ENCODE assay signal across 8 cellular contexts in genomic region chr2:85578243-85579180, GRCh38. TPM values are rescaled to one million over a fixed set of nuclear protein-coding genes. Genes with fewer than 3 reads are reported as not detected.
DNase-seq lines count a peak whose midpoint lies in the region; ATAC-seq and TF ChIP-seq lines count a peak whose summit lies in the region.

No MANE protein-coding gene starts in this region.

- peak overlapping the region; percentile 96 to 97 for H3K4me3 Mint-ChIP-seq in effector memory CD8-positive, alpha-beta T cell

- H3K9me3 Mint-ChIP-seq in effector memory CD8-positive, alpha-beta T cell: no peaks in the 10 kb centered on the region

- CTCF ChIA-PET in PC-9 (lab: Charles Lee): no interaction called here

- H3K27me3 ChIP-seq in PC-9 (ENCODE audit: insufficient read depth, low read depth): no peaks in the 10 kb centered on the region
- H3K27me3 ChIP-seq in mucosa of stomach (ENCODE audit: control insufficient read depth, insufficient read depth, low read length): no peaks in the 10 kb centered on the region

- no peak for TF ChIP-seq CTCF in PC-9 (conservative IDR thresholded peaks at IDR 0.05)

- no peaks in the 10 kb centered on the region for H4K20me1 ChIP-seq in PC-9 (ENCODE audit: insufficient read depth)

- H3K4me3 ChIP-seq in PC-9: peak overlapping the region; percentile 60
- peak overlapping the region; percentile 85 for H3K4me3 ChIP-seq in mucosa of stomach (ENCODE audit: low read length)

- BruUV-seq in PC-9 (replicated peaks; lab: Mats Ljungman, UMichigan): no TSS peak

- no peaks in the 10 kb centered on the region for H3K9me3 ChIP-seq in ES-I3 (ENCODE audit: control insufficient read depth, insufficient read depth, low read length)
- no peaks in the 10 kb centered on the region for H3K9me3 ChIP-seq in PC-9 (ENCODE audit: insufficient read depth, low read depth)
- H3K9me3 ChIP-seq in mucosa of stomach (ENCODE audit: control insufficient read depth, low read length): no peaks in the 10 kb centered on the region

- H3K79me2 ChIP-seq in PC-9 (ENCODE audit: low read depth): peaks cover 26% of the 10 kb centered on the region

- intact Hi-C loops in PC-9 (cut with micrococcal nuclease; ENCODE audit: unreplicated experiment): no loop called here

- peak overlapping the region; percentile 94 for H3K4me2 ChIP-seq in PC-9

- peaks cover 15% of the 10 kb centered on the region for H3K36me3 Mint-ChIP-seq in effector memory CD8-positive, alpha-beta T cell (ENCODE audit: insufficient read depth)

- H3K9me2 ChIP-seq in PC-9 (ENCODE audit: insufficient read depth): no peaks in the 10 kb centered on the region

- peaks cover 37 to 38% of the 10 kb centered on the region in 2 donors for H3K4me1 Mint-ChIP-seq in effector memory CD8-positive, alpha-beta T cell (ENCODE audit: low read depth in 2 of 2)

- H3K4me1 ChIP-seq in ES-I3 (ENCODE audit: insufficient read depth, low read length): peaks cover 14% of the 10 kb centered on the region
- H3K4me1 ChIP-seq in PC-9 (replicated peaks; ENCODE audit: insufficient read depth): peaks cover 22% of the 10 kb centered on the region
- H3K4me1 ChIP-seq in mucosa of stomach (ENCODE audit: control insufficient read depth, insufficient read depth, low read length): peaks cover 33% of the 10 kb centered on the region

- H3K36me3 ChIP-seq in ES-I3 (ENCODE audit: insufficient read depth, low read length) (peaks cover 7% of the 10 kb centered on the region; the same call in 1 of the 2 replicates), PC-9 (ENCODE audit: low read depth) (0 out of 2 replicates have a peak, but pooled peaks cover 7% of the 10 kb centered on the region), mucosa of stomach (ENCODE audit: control insufficient read depth, insufficient read depth, low read length) (no peaks in the 10 kb centered on the region)

- H2AFZ ChIP-seq in PC-9: peak overlapping the region; percentile 83

- H3K27ac Mint-ChIP-seq in effector memory CD8-positive, alpha-beta T cell: peak overlapping the region; percentile 96 to 97

- POLR2A ChIA-PET in PC-9 (lab: Charles Lee; ENCODE audit: unreplicated experiment): interaction anchor here (0.5 to 0.8 kb wide), 2 partner anchors 10 to 33 kb away, joined by 3 to 4 read pairs; no protein-coding TSS in a partner anchor

- H3K27ac ChIP-seq in PC-9: peak overlapping the region; percentile 64

- H3K9ac ChIP-seq in ES-I3 (ENCODE audit: low read depth, low read length) (peak overlapping the region; percentile 54; the same call in 1 of the 2 replicates), mucosa of stomach (ENCODE audit: low read length) (peak overlapping the region; percentile 99)

- peaks cover 19% of the 10 kb centered on the region for H3F3A ChIP-seq in PC-9 (ENCODE audit: insufficient read depth, low read depth)

- ATAC-seq in GM21723 (IDR thresholded peaks at IDR 0.05; ENCODE audit: unreplicated experiment): peak; percentile 43
- ATAC-seq in effector memory CD8-positive, alpha-beta T cell (replicated peaks): peak; percentile 53
- ATAC-seq in HG03045 (IDR thresholded peaks at IDR 0.05; ENCODE audit: unreplicated experiment): no peak

- no peaks in the 10 kb centered on the region for H3K27me3 Mint-ChIP-seq in effector memory CD8-positive, alpha-beta T cell

- DNase-seq in PC-9 (peak; percentile 31 to 43), A172 (ENCODE audit: low spot score) (no peak), NCI-H2227 treated with DMSO at 0.1 percent for 48 hours (lab: John Stamatoyannopoulos, UW) (no peak)
- DNase-seq in effector memory CD8-positive, alpha-beta T cell: no peak

RNA-seq across cellular contexts. Expression of gene VAMP8, which starts 1.1 kb away (rescaled TPM):
- 91.9 and 124 TPM in 2 replicates for total RNA-seq in PC-9 (2021)
- 1.3 and 1.5 TPM in 2 replicates for total RNA-seq in A172 (2014; rRNA removed; shearing (Covaris generic))

RNA-seq across cellular contexts. Expression of gene VAMP5, which starts 5.7 kb away (rescaled TPM):
- 7.2 and 7.4 TPM in 2 replicates for total RNA-seq in PC-9 (2021)
- total RNA-seq in A172 (2014; rRNA removed; shearing (Covaris generic)): 36.2 and 51.0 TPM in 2 replicates

RNA-seq across cellular contexts. Expression of gene RNF181, which starts 17.0 kb away (rescaled TPM):
- 93.9 and 96.7 TPM in 2 replicates for total RNA-seq in PC-9 (2021)
- total RNA-seq in A172 (2014; rRNA removed; shearing (Covaris generic)): 262 and 285 TPM in 2 replicates

RNA-seq across cellular contexts. Expression of gene GGCX, which starts 17.2 kb away (rescaled TPM):
- 30.2 and 30.6 TPM in 2 replicates for total RNA-seq in PC-9 (2021)
- total RNA-seq in A172 (2014; rRNA removed; shearing (Covaris generic)): 28.1 and 31.5 TPM in 2 replicates

RNA-seq across cellular contexts. Expression of gene TMEM150A, which starts 24.0 kb away (rescaled TPM):
- 5.3 and 5.9 TPM in 2 replicates for total RNA-seq in PC-9 (2021)
- 9.8 and 11.7 TPM in 2 replicates for total RNA-seq in A172 (2014; rRNA removed; shearing (Covaris generic))

Comparison
In these comparisons a context has a peak if more than half of its experiments do, and no peak if none do; other contexts are left out.
1. DNase-seq: peak in PC-9 (2 of 2); none in effector memory CD8-positive, alpha-beta T cell (0 of 3), A172 (single experiment) and NCI-H2227 treated with DMSO at 0.1 percent for 48 hours (single experiment).
2. RNA of gene VAMP8, which starts 1.1 kb away (total RNA-seq): 91.9 to 124 TPM in PC-9; 1.3 to 1.5 TPM in A172; every median in the first group is over 10 times any median in the second.